In genomic region chr18:35559867-35560266, GRCh38 we compare ENCODE assay signal across 9 cellular contexts.
"Had no signal": no experiment of that assay in that cellular context is flagged by ENCODE, and none has a peak within 500 bp of the region (broad histone marks: within the 10 kb centered on the region; RNA-seq: fewer than 3 reads in every experiment).

No MANE protein-coding gene starts in this region.

- H3K4me1 ChIP-seq: HAP-1 had no signal

- H3K4me2 ChIP-seq: KMS-11 had no signal

- H3K4me3 ChIP-seq: HAP-1 had no signal

- H3K27ac ChIP-seq: HL-60, KMS-11 had no signal

- ATAC-seq: HCT116 had no signal

- H3K9ac ChIP-seq: KMS-11 had no signal

- H3K9me3 ChIP-seq: HAP-1 had no signal

- H3K36me3 ChIP-seq: HAP-1 had no signal

- DNase-seq: GOT3, H7, HFFc6, IMR-90, KBM-7 had no signal
